ENCODE assay signal across 8 cellular contexts in genomic region chr1:31931241-31932225, GRCh38. TPM values are rescaled to one million over a fixed set of nuclear protein-coding genes. Genes with fewer than 3 reads are reported as not detected.
A peak's percentile ranks its signal among the peaks of the same experiment; 100 is the strongest.
DNase-seq lines count a peak whose midpoint lies in the region; ATAC-seq and TF ChIP-seq lines count a peak whose summit lies in the region.

No MANE protein-coding gene starts in this region.

- H3K9ac ChIP-seq in OCI-LY1 (ENCODE audit: low read length) (peak overlapping the region; percentile 37; the same call in 1 of the 2 replicates), colonic mucosa (ENCODE audit: low read depth in 2 of 2, low read length in 2 of 2) (no peak overlapping the region)

- H3K36me3 ChIP-seq in GM06990 (ENCODE audit: control insufficient read depth, insufficient read depth, low read length) (no peaks in the 10 kb centered on the region; the same call in 1 of the 2 replicates), OCI-LY1 (ENCODE audit: insufficient read depth, low read length) (peaks cover 16% of the 10 kb centered on the region; the same call in 1 of the 2 replicates), colonic mucosa (no peaks in the 10 kb centered on the region)
- no peaks in the 10 kb centered on the region for H3K36me3 ChIP-seq in naive thymus-derived CD4-positive, alpha-beta T cell (ENCODE audit: control insufficient read depth in 2 of 3, insufficient read depth in 3 of 3, low read length in 3 of 3)

- H3K27ac ChIP-seq in OCI-LY1 (ENCODE audit: low read depth, low read length, poor library complexity, severe bottlenecking) (peak overlapping the region; percentile 83), colonic mucosa (peak overlapping the region; percentile 92)
- H3K27ac ChIP-seq in naive thymus-derived CD4-positive, alpha-beta T cell (ENCODE audit: low read depth, low read length) = peak overlapping the region; percentile 81

- H3K4me3 Mint-ChIP-seq in naive thymus-derived CD4-positive, alpha-beta T cell = peak overlapping the region; percentile 49 to 100 (median 94)

- H3K4me3 ChIP-seq in GM06990 (replicated peaks; ENCODE audit: low read depth, low read length) (peak overlapping the region; percentile 46), OCI-LY1 (ENCODE audit: low read depth, low read length, poor library complexity, severe bottlenecking) (peak overlapping the region; percentile 95), colonic mucosa (no peak overlapping the region)
- peak overlapping the region; percentile 33 for H3K4me3 ChIP-seq in naive thymus-derived CD4-positive, alpha-beta T cell (ENCODE audit: low read length)

- H3F3A ChIP-seq in OCI-LY1 (ENCODE audit: insufficient read depth, low read length) = no peaks in the 10 kb centered on the region

- H3K9me2 ChIP-seq in OCI-LY1 (ENCODE audit: low read depth, low read length) = no peaks in the 10 kb centered on the region

- no peaks in the 10 kb centered on the region for H3K27me3 Mint-ChIP-seq in naive thymus-derived CD4-positive, alpha-beta T cell

- H3K4me2 ChIP-seq in OCI-LY1 (ENCODE audit: low read length) = peak overlapping the region; percentile 76

- POLR2A ChIA-PET in naive thymus-derived CD4-positive, alpha-beta T cell (lab: Charles Lee) = interaction anchor here (1.1 to 4.2 kb wide), 9 partner anchors 8 to 42 kb away, joined by 3 to 44 read pairs (median 5); no protein-coding TSS in a partner anchor

- peaks cover 70 to 99% (median 90%) of the 10 kb centered on the region in 7 donors for H3K4me1 Mint-ChIP-seq in naive thymus-derived CD4-positive, alpha-beta T cell

- H3K27me3 ChIP-seq in GM06990 (replicated peaks; ENCODE audit: control insufficient read depth, insufficient read depth, low read length) (no peaks in the 10 kb centered on the region), OCI-LY1 (ENCODE audit: insufficient read depth, low read length) (no peaks in the 10 kb centered on the region), colonic mucosa (no peaks in the 10 kb centered on the region)
- H3K27me3 ChIP-seq in naive thymus-derived CD4-positive, alpha-beta T cell (ENCODE audit: control insufficient read depth in 2 of 2, insufficient read depth in 2 of 2, low read length in 2 of 2) = no peaks in the 10 kb centered on the region

- no peaks in the 10 kb centered on the region for H3K9me3 Mint-ChIP-seq in naive thymus-derived CD4-positive, alpha-beta T cell

- peaks cover 0 to 33% (median 0%) of the 10 kb centered on the region in 5 donors for H3K36me3 Mint-ChIP-seq in naive thymus-derived CD4-positive, alpha-beta T cell

- H3K27ac Mint-ChIP-seq in naive thymus-derived CD4-positive, alpha-beta T cell = peak overlapping the region; percentile 68 to 95 (median 91)

- peaks cover 100% of the 10 kb centered on the region for H3K79me2 ChIP-seq in OCI-LY1 (ENCODE audit: insufficient read depth, low read length)

- TF ChIP-seq CTCF in GM06990 (IDR thresholded peaks at IDR 0.05; ENCODE audit: insufficient read depth, low read length, poor library complexity, severe bottlenecking) (no peak), OCI-LY1 (IDR thresholded peaks at IDR 0.05; ENCODE audit: low read length) (no peak), colonic mucosa (IDR thresholded peaks at IDR 0.05) (no peak)

- CTCF ChIA-PET in naive thymus-derived CD4-positive, alpha-beta T cell (lab: Charles Lee) = interaction anchor here (0.7 to 1.4 kb wide), 2 partner anchors 32 to 218 kb away, joined by 3 to 5 read pairs; no protein-coding TSS in a partner anchor

- intact Hi-C loops in colonic mucosa (cut with DNase I) = no loop called here
- intact Hi-C loops in naive thymus-derived CD4-positive, alpha-beta T cell (cut with micrococcal nuclease) = loop anchor here (1.0 to 10.0 kb wide), 5 partner anchors 7 to 1187 kb away; partner anchors contain the start of genes PEF1 (in 1 of the 2), PUM1 (in 1 of the 2) and TMEM39B (in 1 of the 2)

- H3K9me3 ChIP-seq in OCI-LY1 (ENCODE audit: low read length) (no peaks in the 10 kb centered on the region), colonic mucosa (no peaks in the 10 kb centered on the region)
- H3K9me3 ChIP-seq in naive thymus-derived CD4-positive, alpha-beta T cell (ENCODE audit: control insufficient read depth in 2 of 3, low read length in 3 of 3) = no peaks in the 10 kb centered on the region

- H4K20me1 ChIP-seq in OCI-LY1 (ENCODE audit: insufficient read depth, low read length) = no peaks in the 10 kb centered on the region

- peaks cover 99% of the 10 kb centered on the region for H3K4me1 ChIP-seq in OCI-LY1 (ENCODE audit: insufficient read depth, low read length, severe bottlenecking)
- H3K4me1 ChIP-seq in colonic mucosa = peaks cover 22% of the 10 kb centered on the region
- H3K4me1 ChIP-seq in naive thymus-derived CD4-positive, alpha-beta T cell (ENCODE audit: control insufficient read depth in 2 of 2, insufficient read depth in 2 of 2, low read length in 2 of 2) = peaks cover 74 to 81% of the 10 kb centered on the region in 2 donors

- DNase-seq in GM06990 (ENCODE audit: extremely low read depth, insufficient read length) (no peak), colonic mucosa (no peak), DMS153 (lab: John Stamatoyannopoulos, UW) (no peak)
- no peak for DNase-seq in naive thymus-derived CD4-positive, alpha-beta T cell
- DNase-seq in stimulated activated CD4-positive, alpha-beta T cell treated with anti-CD3 and anti-CD28 coated beads, Interleukin-2, amount 100 ng/mL, for 48 hours = no peak

- H2AFZ ChIP-seq in OCI-LY1 (ENCODE audit: low read length) = no peak overlapping the region

- peak; percentile 44 for ATAC-seq in naive thymus-derived CD4-positive, alpha-beta T cell
- no peak for ATAC-seq in HG02588 (IDR thresholded peaks at IDR 0.05; ENCODE audit: unreplicated experiment)
- no peak for ATAC-seq in HG03378 (IDR thresholded peaks at IDR 0.05; ENCODE audit: unreplicated experiment)

RNA-seq across cellular contexts. Expression of gene PTP4A2, which starts 6.6 kb away (rescaled TPM):
- 100 to 1,000 TPM; 240 to 332 TPM for total RNA-seq in colonic mucosa
- 100 to 1,000 TPM; 196 to 449 (median 271) TPM for total RNA-seq in naive thymus-derived CD4-positive, alpha-beta T cell
- polyA plus RNA-seq in naive thymus-derived CD4-positive, alpha-beta T cell = 100 to 1,000 TPM; 276 to 398 TPM
